Comparison of ENCODE assay signal across 31 cellular contexts in genomic region chr9:87217056-87217455, GRCh38.
"Had no signal": no experiment of that assay in that cellular context is flagged by ENCODE, and none has a peak within 500 bp of the region (broad histone marks: within the 10 kb centered on the region; RNA-seq: fewer than 3 reads in every experiment).

No MANE protein-coding gene starts in this region.

- H3K9me3 ChIP-seq: adrenal gland, body of pancreas, heart left ventricle had no signal

- H3K27me3 Mint-ChIP-seq: activated CD4-positive, alpha-beta memory T cell treated with anti-CD3 and anti-CD28 coated beads for 36 hours; activated CD4-positive, alpha-beta T cell treated with anti-CD3 and anti-CD28 coated beads, Interleukin-2, amount 10 ng/mL, durations not matched to agents 24 days and 14 days; activated naive CD4-positive, alpha-beta T cell treated with anti-CD3 and anti-CD28 coated beads, Interleukin-2, amount 10 ng/mL, durations not matched to agents 7 days and 5 days had no signal

- DNase-seq: activated CD4-positive, alpha-beta memory T cell treated with anti-CD3 and anti-CD28 coated beads for 36 hours; activated CD4-positive, alpha-beta T cell treated with anti-CD3 and anti-CD28 coated beads for 36 hours; activated CD4-positive, alpha-beta T cell treated with anti-CD3 and anti-CD28 coated beads, Interleukin-2, amount 10 ng/mL, durations not matched to agents 24 days and 14 days; activated CD4-positive, CD25-positive, alpha-beta regulatory T cell; activated CD4-positive, CD25-positive, alpha-beta regulatory T cell treated with anti-CD3 and anti-CD28 coated beads, Interleukin-2, amount 50 U/mL, for 72 hours; activated CD8-positive, alpha-beta memory T cell treated with anti-CD3 and anti-CD28 coated beads, Interleukin-2, amount 50 U/mL, for 48 hours; activated gamma-delta T cell; activated naive CD4-positive, alpha-beta T cell; activated naive CD4-positive, alpha-beta T cell treated with anti-CD3 and anti-CD28 coated beads, Interleukin-2, amount 10 ng/mL, durations not matched to agents 7 days and 5 days; activated T-cell treated with anti-CD3 and anti-CD28 coated beads for 4 hours; activated T-cell treated with anti-CD3 and anti-CD28 coated beads, Interleukin-2, amount 50 U/mL, for 24 hours; activated T-cell treated with anti-CD3 and anti-CD28 coated beads, Interleukin-2, amount 50 U/mL, for 72 hours; adrenal gland; amygdala; aorta; body of pancreas; caudate nucleus; cortex of kidney; dermis blood vessel endothelial cell; effector CD4-positive, alpha-beta T cell; effector memory CD8-positive, alpha-beta T cell; foreskin fibroblast; glutamatergic neuron; heart left ventricle; T-helper 1 cell; T-helper 17 cell; T1000; WERI-Rb-1 had no signal

- H3K9me3 Mint-ChIP-seq: activated CD4-positive, alpha-beta memory T cell treated with anti-CD3 and anti-CD28 coated beads for 36 hours; activated CD4-positive, alpha-beta T cell treated with anti-CD3 and anti-CD28 coated beads, Interleukin-2, amount 10 ng/mL, durations not matched to agents 24 days and 14 days; activated naive CD4-positive, alpha-beta T cell treated with anti-CD3 and anti-CD28 coated beads, Interleukin-2, amount 10 ng/mL, durations not matched to agents 7 days and 5 days; activated naive CD4-positive, alpha-beta T cell treated with anti-CD3 and anti-CD28 coated beads, Interleukin-2, amount 50 U/mL, for 72 hours; activated T-cell treated with anti-CD3 and anti-CD28 coated beads, Interleukin-2, amount 50 U/mL, for 24 hours; activated T-cell treated with anti-CD3 and anti-CD28 coated beads, Interleukin-2, amount 50 U/mL, for 72 hours; effector memory CD8-positive, alpha-beta T cell; T-helper 2 cell treated with Interferon-gamma antibody and Interleukin-4, amounts not matched to agents 5 μg/mL and 100 μg/mL, for 36 hours had no signal

- H3K36me3 Mint-ChIP-seq: activated CD4-positive, alpha-beta memory T cell treated with anti-CD3 and anti-CD28 coated beads for 36 hours; activated naive CD4-positive, alpha-beta T cell treated with anti-CD3 and anti-CD28 coated beads, Interleukin-2, amount 10 ng/mL, durations not matched to agents 7 days and 5 days; activated naive CD4-positive, alpha-beta T cell treated with anti-CD3 and anti-CD28 coated beads, Interleukin-2, amount 50 U/mL, for 72 hours had no signal

- H3K27ac Mint-ChIP-seq: activated CD4-positive, alpha-beta memory T cell treated with anti-CD3 and anti-CD28 coated beads for 36 hours; activated CD4-positive, alpha-beta T cell treated with anti-CD3 and anti-CD28 coated beads for 36 hours; activated CD4-positive, alpha-beta T cell treated with anti-CD3 and anti-CD28 coated beads, Interleukin-2, amount 10 ng/mL, durations not matched to agents 24 days and 14 days; activated naive CD4-positive, alpha-beta T cell treated with anti-CD3 and anti-CD28 coated beads, Interleukin-2, amount 10 ng/mL, durations not matched to agents 7 days and 5 days; activated naive CD4-positive, alpha-beta T cell treated with anti-CD3 and anti-CD28 coated beads, Interleukin-2, amount 50 U/mL, for 72 hours; activated T-cell treated with anti-CD3 and anti-CD28 coated beads, Interleukin-2, amount 50 U/mL, for 24 hours; activated T-cell treated with anti-CD3 and anti-CD28 coated beads, Interleukin-2, amount 50 U/mL, for 72 hours; effector memory CD8-positive, alpha-beta T cell; T-helper 17 cell; T-helper 2 cell treated with Interferon-gamma antibody and Interleukin-4, amounts not matched to agents 5 μg/mL and 100 μg/mL, for 36 hours had no signal

- H3K4me1 ChIP-seq: adrenal gland, body of pancreas, heart left ventricle had no signal

- H3K4me1 Mint-ChIP-seq: activated CD4-positive, alpha-beta T cell treated with anti-CD3 and anti-CD28 coated beads for 36 hours; activated CD4-positive, alpha-beta T cell treated with anti-CD3 and anti-CD28 coated beads, Interleukin-2, amount 10 ng/mL, durations not matched to agents 24 days and 14 days; activated naive CD4-positive, alpha-beta T cell treated with anti-CD3 and anti-CD28 coated beads, Interleukin-2, amount 10 ng/mL, durations not matched to agents 7 days and 5 days; T-helper 17 cell had no signal

- H3K4me3 Mint-ChIP-seq: activated CD4-positive, alpha-beta memory T cell treated with anti-CD3 and anti-CD28 coated beads for 36 hours; activated CD4-positive, alpha-beta T cell treated with anti-CD3 and anti-CD28 coated beads for 36 hours; activated CD4-positive, alpha-beta T cell treated with anti-CD3 and anti-CD28 coated beads, Interleukin-2, amount 10 ng/mL, durations not matched to agents 24 days and 14 days; activated naive CD4-positive, alpha-beta T cell treated with anti-CD3 and anti-CD28 coated beads, Interleukin-2, amount 10 ng/mL, durations not matched to agents 7 days and 5 days; activated T-cell treated with anti-CD3 and anti-CD28 coated beads, Interleukin-2, amount 50 U/mL, for 24 hours; activated T-cell treated with anti-CD3 and anti-CD28 coated beads, Interleukin-2, amount 50 U/mL, for 72 hours; effector memory CD8-positive, alpha-beta T cell; T-helper 17 cell; T-helper 2 cell treated with Interferon-gamma antibody and Interleukin-4, amounts not matched to agents 5 μg/mL and 100 μg/mL, for 36 hours had no signal

- ATAC-seq: activated CD4-positive, alpha-beta T cell treated with anti-CD3 and anti-CD28 coated beads for 36 hours; activated naive CD4-positive, alpha-beta T cell treated with anti-CD3 and anti-CD28 coated beads, Interleukin-2, amount 50 U/mL, for 72 hours; activated T-cell treated with anti-CD3 and anti-CD28 coated beads, Interleukin-2, amount 50 U/mL, for 72 hours; body of pancreas; effector memory CD8-positive, alpha-beta T cell; heart left ventricle; T-helper 17 cell had no signal

- H3K36me3 ChIP-seq: adrenal gland, heart left ventricle, WERI-Rb-1 had no signal

- H3K27ac ChIP-seq: adrenal gland, body of pancreas, epithelial cell of prostate, heart left ventricle, WERI-Rb-1 had no signal

- H3K4me3 ChIP-seq: adrenal gland, body of pancreas, heart left ventricle had no signal

- H3K27me3 ChIP-seq: adrenal gland, body of pancreas, heart left ventricle had no signal
